In genomic region chr7:116953372-116953726, GRCh38 we compare ENCODE assay signal across 8 cellular contexts. TPM values are rescaled to one million over a fixed set of nuclear protein-coding genes. Genes with fewer than 3 reads are reported as not detected.
A peak's percentile ranks its signal among the peaks of the same experiment; 100 is the strongest.
DNase-seq lines count a peak whose midpoint lies in the region; ATAC-seq and TF ChIP-seq lines count a peak whose summit lies in the region.

TSS of gene ST7 (plus strand) at chr7:116953501. CDS start at chr7:116953541, 40 bp downstream.

- no peaks in the 10 kb centered on the region for H3K27me3 Mint-ChIP-seq in Calu3 (ENCODE audit: unreplicated experiment)
- H3K27me3 Mint-ChIP-seq in activated naive CD4-positive, alpha-beta T cell treated with anti-CD3 and anti-CD28 coated beads for 36 hours (ENCODE audit: low read depth): no peaks in the 10 kb centered on the region

- peaks cover 10% of the 10 kb centered on the region for H3K4me1 Mint-ChIP-seq in Calu3 (ENCODE audit: low read depth, unreplicated experiment)
- peaks cover 21% of the 10 kb centered on the region for H3K4me1 Mint-ChIP-seq in activated naive CD4-positive, alpha-beta T cell treated with anti-CD3 and anti-CD28 coated beads for 36 hours (ENCODE audit: low read depth)

- CTCF ChIA-PET in Calu3 (lab: Charles Lee): interaction anchor here (0.5 kb wide), 1 partner anchor 13 kb away, joined by 3 read pairs; no protein-coding TSS in a partner anchor
- CTCF ChIA-PET in activated naive CD4-positive, alpha-beta T cell treated with anti-CD3 and anti-CD28 coated beads for 36 hours (lab: Charles Lee): interaction anchor here (1.1 kb wide), 1 partner anchor 174 kb away, joined by 3 read pairs; no protein-coding TSS in a partner anchor

- H3K4me1 ChIP-seq in HUES64 (ENCODE audit: insufficient read depth, low read length): peaks cover 22% of the 10 kb centered on the region

- H3K9ac ChIP-seq in HUES64 (ENCODE audit: low read depth, low read length): peak within 1 kb of the TSS; percentile 95

- intact Hi-C loops in Calu3 (cut with micrococcal nuclease; ENCODE audit: unreplicated experiment): no loop called here
- intact Hi-C loops in activated naive CD4-positive, alpha-beta T cell treated with anti-CD3 and anti-CD28 coated beads for 36 hours (cut with micrococcal nuclease): loop anchor here (1.0 to 10.0 kb wide), 4 partner anchors 91 to 1230 kb away; partner anchors contain the start of genes CAPZA2 and TES

- H3K9me3 ChIP-seq in HUES64 (ENCODE audit: insufficient read depth, low read depth, low read length): no peaks in the 10 kb centered on the region

- no peaks in the 10 kb centered on the region for H3K36me3 ChIP-seq in HUES64 (ENCODE audit: insufficient read depth, low read length)

- peak within 1 kb of the TSS; percentile 80 for H3K27ac Mint-ChIP-seq in Calu3 (ENCODE audit: unreplicated experiment)
- peak within 1 kb of the TSS; percentile 87 for H3K27ac Mint-ChIP-seq in activated naive CD4-positive, alpha-beta T cell treated with anti-CD3 and anti-CD28 coated beads for 36 hours

- WGBS in HUES64: under 1% methylated on average over 44 of the region's 44 CpGs

- H3K9me3 Mint-ChIP-seq in Calu3 (ENCODE audit: low read depth, unreplicated experiment): no peaks in the 10 kb centered on the region
- no peaks in the 10 kb centered on the region for H3K9me3 Mint-ChIP-seq in activated naive CD4-positive, alpha-beta T cell treated with anti-CD3 and anti-CD28 coated beads for 36 hours

- peak within 1 kb of the TSS; percentile 97 for H3K27ac ChIP-seq in HUES64 (ENCODE audit: low read depth, low read length)

- BruUV-seq in Calu3 (replicated peaks; lab: Mats Ljungman, UMichigan): no TSS peak

- H3K4me3 Mint-ChIP-seq in Calu3 (ENCODE audit: low read depth, unreplicated experiment): peak within 1 kb of the TSS; percentile 75
- peak within 1 kb of the TSS; percentile 92 for H3K4me3 Mint-ChIP-seq in activated naive CD4-positive, alpha-beta T cell treated with anti-CD3 and anti-CD28 coated beads for 36 hours

- TF ChIP-seq CTCF in Calu3 (IDR thresholded peaks at IDR 0.05; ENCODE audit: unreplicated experiment): no peak
- TF ChIP-seq CTCF in omental fat pad (IDR thresholded peaks at IDR 0.05): no peak

- DNase-seq in Calu3 (peak; percentile 66), SHP77 treated with DMSO at 0.1 percent for 48 hours (lab: John Stamatoyannopoulos, UW) (peak; percentile 56), glomerular endothelial cell (ENCODE audit: extremely low read depth, low read depth, low spot score) (no peak), omental fat pad (ENCODE audit: low spot score) (no peak), superior temporal gyrus (ENCODE audit: extremely low spot score) (peak; percentile 69)
- peak; percentile 66 for DNase-seq in activated naive CD4-positive, alpha-beta T cell treated with anti-CD3 and anti-CD28 coated beads for 36 hours

- peak within 1 kb of the TSS; percentile 95 for H3K4me3 ChIP-seq in HUES64 (ENCODE audit: low read length)

- no peaks in the 10 kb centered on the region for H3K27me3 ChIP-seq in HUES64 (ENCODE audit: insufficient read depth, low read length)

- peak; percentile 23 for ATAC-seq in GM21367 (IDR thresholded peaks at IDR 0.05; ENCODE audit: unreplicated experiment)
- ATAC-seq in omental fat pad (ENCODE audit: low FRiP score): peak; percentile 82

- H3K36me3 Mint-ChIP-seq in Calu3 (ENCODE audit: insufficient read depth, unreplicated experiment): peaks cover 17% of the 10 kb centered on the region
- H3K36me3 Mint-ChIP-seq in activated naive CD4-positive, alpha-beta T cell treated with anti-CD3 and anti-CD28 coated beads for 36 hours (ENCODE audit: low read depth): no peaks in the 10 kb centered on the region

RNA-seq across cellular contexts. Expression of gene ST7, which starts in this region (rescaled TPM):
- total RNA-seq in Calu3 (2022): 16.0 and 17.7 TPM in 2 replicates
- 12.7 TPM for polyA plus RNA-seq in HUES64 (2013, experiment 1 of 2)
- 12.2 TPM for polyA plus RNA-seq in HUES64 (2013, experiment 2 of 2)
- 1 to 10 TPM; 4.1 to 5.2 TPM for total RNA-seq in activated naive CD4-positive, alpha-beta T cell treated with anti-CD3 and anti-CD28 coated beads for 36 hours
- 24.4 TPM in 2 replicates for total RNA-seq in glomerular endothelial cell
- 10 to 100 TPM; 23.7 to 29.5 (median 25.5) TPM for total RNA-seq in omental fat pad

Comparison
In these comparisons a context has a peak if more than half of its experiments do, and no peak if none do; other contexts are left out.
1. DNase-seq: peak in Calu3 (single experiment), SHP77 treated with DMSO at 0.1 percent for 48 hours (single experiment), activated naive CD4-positive, alpha-beta T cell treated with anti-CD3 and anti-CD28 coated beads for 36 hours (single experiment) and superior temporal gyrus (single experiment); none in glomerular endothelial cell (single experiment) and omental fat pad (single experiment).